Comparison of ENCODE assay signal across 14 cellular contexts in the genomic region with DNA sequence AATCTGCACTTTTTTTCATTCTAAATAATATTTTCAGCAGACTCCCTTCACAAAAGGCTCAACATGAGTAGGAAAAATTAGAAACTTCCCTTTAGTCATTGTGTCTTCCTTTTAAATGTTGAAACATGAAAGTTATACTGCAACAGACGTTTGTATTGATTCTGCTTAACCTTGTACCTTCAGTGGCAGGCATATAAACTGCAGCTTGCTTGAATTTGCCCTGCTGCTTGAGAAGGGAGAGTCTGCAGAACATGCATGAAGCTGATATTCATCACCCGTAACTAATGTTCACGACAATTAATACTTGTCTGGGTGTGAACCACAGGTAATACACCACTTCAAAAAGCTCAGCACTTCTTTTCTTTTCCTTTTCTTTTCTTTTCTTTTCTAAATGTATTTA.
"Had no signal": no experiment of that assay in that cellular context is flagged by ENCODE, and none has a peak within 500 bp of the region (broad histone marks: within the 10 kb centered on the region; RNA-seq: fewer than 3 reads in every experiment).

No MANE protein-coding gene starts in this region.

- H3K4me3 Mint-ChIP-seq: naive thymus-derived CD4-positive, alpha-beta T cell; nephron progenitor cell had no signal

- H3K36me3 ChIP-seq: colonic mucosa, heart left ventricle, neutrophil had no signal

- H3K4me3 ChIP-seq: colonic mucosa, heart left ventricle had no signal

- DNase-seq: colonic mucosa; dermis blood vessel endothelial cell; foreskin melanocyte; heart left ventricle; hippocampal formation; left colon; naive thymus-derived CD4-positive, alpha-beta T cell; nephron progenitor cell; right cardiac atrium; small intestine; stimulated activated CD4-positive, alpha-beta T cell treated with anti-CD3 and anti-CD28 coated beads, Interleukin-12 subunit alpha, Interleukin-12 subunit beta, amount 100 ng/mL, for 4 hours; stimulated activated naive CD4-positive, alpha-beta T cell; trophoblast cell had no signal

- H3K36me3 Mint-ChIP-seq: naive thymus-derived CD4-positive, alpha-beta T cell had no signal

- H3K27me3 Mint-ChIP-seq: naive thymus-derived CD4-positive, alpha-beta T cell had no signal

- H3K4me1 ChIP-seq: heart left ventricle had no signal

- H3K27ac ChIP-seq: colonic mucosa, heart left ventricle, neutrophil had no signal

- H3K27ac Mint-ChIP-seq: naive thymus-derived CD4-positive, alpha-beta T cell; nephron progenitor cell had no signal

- H3K9me3 ChIP-seq: colonic mucosa, neutrophil had no signal

- H3K27me3 ChIP-seq: colonic mucosa, heart left ventricle, neutrophil had no signal

- ATAC-seq: heart left ventricle; left colon; naive thymus-derived CD4-positive, alpha-beta T cell; right cardiac atrium had no signal

- H3K4me1 Mint-ChIP-seq: naive thymus-derived CD4-positive, alpha-beta T cell; nephron progenitor cell had no signal
